8 cellular contexts compared by ENCODE assay signal in genomic region chr14:75452900-75453816, GRCh38. TPM values are rescaled to one million over a fixed set of nuclear protein-coding genes. Genes with fewer than 3 reads are reported as not detected.
DNase-seq lines count a peak whose midpoint lies in the region; ATAC-seq and TF ChIP-seq lines count a peak whose summit lies in the region.

No MANE protein-coding gene starts in this region.

- H3K4me1 Mint-ChIP-seq in activated T-cell treated with anti-CD3 and anti-CD28 coated beads, Interleukin-2, amount 50 U/mL, for 4 hours (ENCODE audit: low read depth) = no peaks in the 10 kb centered on the region

- peak overlapping the region; percentile 12; the same call in 1 of the 2 replicates for H3K4me3 ChIP-seq in WI38 (ENCODE audit: low read depth, low read length)
- no peak overlapping the region for H3K4me3 ChIP-seq in heart right ventricle
- H3K4me3 ChIP-seq in prostate gland = no peak overlapping the region

- H3K27me3 ChIP-seq in heart right ventricle = no peaks in the 10 kb centered on the region
- H3K27me3 ChIP-seq in prostate gland (replicated peaks; ENCODE audit: insufficient read depth) = no peaks in the 10 kb centered on the region

- H3K4me3 Mint-ChIP-seq in activated T-cell treated with anti-CD3 and anti-CD28 coated beads, Interleukin-2, amount 50 U/mL, for 4 hours = no peak overlapping the region

- H3K36me3 ChIP-seq in heart right ventricle (peaks cover 0 to 35% (median 0%) of the 10 kb centered on the region in 9 donors), prostate gland (no peaks in the 10 kb centered on the region)

- DNase-seq in ELR (ENCODE audit: low read depth) (peak; percentile 91), heart right ventricle (peak; percentile 39 to 71), prostate gland (ENCODE audit: low spot score) (peak; percentile 64), Kasumi-1 (lab: John Stamatoyannopoulos, UW) (no peak)
- no peak for DNase-seq in stimulated activated naive CD4-positive, alpha-beta T cell (lab: John Stamatoyannopoulos, UW)
- DNase-seq in activated T-cell treated with anti-CD3 and anti-CD28 coated beads, Interleukin-2, amount 50 U/mL, for 4 hours = no peak

- H3K27me3 Mint-ChIP-seq in activated T-cell treated with anti-CD3 and anti-CD28 coated beads, Interleukin-2, amount 50 U/mL, for 4 hours (ENCODE audit: low read depth) = peaks cover 5% of the 10 kb centered on the region

- 18 to 32% methylated on average over 14 of the region's 14 CpGs for WGBS in heart right ventricle, 2 donors
- 21% methylated on average over 14 of the region's 14 CpGs for WGBS in prostate gland

- no peak for TF ChIP-seq POLR2A in prostate gland (IDR thresholded peaks at IDR 0.05)

- ATAC-seq in heart right ventricle = peak; percentile 44 to 60 (median 54)
- no peak for ATAC-seq in GM19463 (IDR thresholded peaks at IDR 0.05; ENCODE audit: unreplicated experiment)
- ATAC-seq in activated T-cell treated with anti-CD3 and anti-CD28 coated beads, Interleukin-2, amount 50 U/mL, for 4 hours = no peak

- intact Hi-C loops in heart right ventricle (cut with DNase I) = loop anchor here in 1 of 10 donors (5.0 kb wide), 1 partner anchor 34 kb away; no protein-coding TSS in a partner anchor
- intact Hi-C loops in prostate gland (cut with DNase I) = loop anchor here (2.0 kb wide), 1 partner anchor 26 kb away; no protein-coding TSS in a partner anchor

- TF ChIP-seq CTCF in WI38 (IDR thresholded peaks at IDR 0.05; ENCODE audit: low read depth, low read length) (no peak), heart right ventricle (IDR thresholded peaks at IDR 0.05) (no peak), prostate gland (IDR thresholded peaks at IDR 0.05) (no peak)

- H3K9me3 ChIP-seq in heart right ventricle = no peaks in the 10 kb centered on the region
- H3K9me3 ChIP-seq in prostate gland = no peaks in the 10 kb centered on the region

- H3K27ac ChIP-seq in heart right ventricle (peak overlapping the region; percentile 46 to 82 (median 74)), prostate gland (peak overlapping the region; percentile 37 to 69)

- no peaks in the 10 kb centered on the region for H3K9me3 Mint-ChIP-seq in activated T-cell treated with anti-CD3 and anti-CD28 coated beads, Interleukin-2, amount 50 U/mL, for 4 hours

- H3K4me1 ChIP-seq in heart right ventricle = peaks cover 35 to 94% (median 80%) of the 10 kb centered on the region in 9 donors
- peaks cover 24% of the 10 kb centered on the region for H3K4me1 ChIP-seq in prostate gland (replicated peaks)

- H3K36me3 Mint-ChIP-seq in activated T-cell treated with anti-CD3 and anti-CD28 coated beads, Interleukin-2, amount 50 U/mL, for 4 hours (ENCODE audit: insufficient read depth) = no peaks in the 10 kb centered on the region

RNA-seq across cellular contexts. Expression of gene JDP2, which starts 25.3 kb away (rescaled TPM):
- total RNA-seq in heart right ventricle = 10 to 100 TPM; 12.3 to 28.0 (median 17.3) TPM
- 10 to 100 TPM; 15.6 to 44.0 TPM for polyA plus RNA-seq in heart right ventricle
- 10 to 100 TPM; 27.1 to 34.0 TPM for total RNA-seq in prostate gland
- 1 to 10 TPM in 2 of 3 donors, under 1 TPM in 1; 0.61 to 1.3 (median 1.3) TPM for total RNA-seq in activated T-cell treated with anti-CD3 and anti-CD28 coated beads, Interleukin-2, amount 50 U/mL, for 4 hours

Comparison
In these comparisons a context has a peak if more than half of its experiments do, and no peak if none do; other contexts are left out.
1. DNase-seq: peak in ELR (single experiment), heart right ventricle (2 of 2) and prostate gland (single experiment); none in Kasumi-1 (0 of 2), stimulated activated naive CD4-positive, alpha-beta T cell (0 of 6) and activated T-cell treated with anti-CD3 and anti-CD28 coated beads, Interleukin-2, amount 50 U/mL, for 4 hours (single experiment).
2. ATAC-seq: peak in heart right ventricle (8 of 8); none in GM19463 (single experiment) and activated T-cell treated with anti-CD3 and anti-CD28 coated beads, Interleukin-2, amount 50 U/mL, for 4 hours (0 of 2).
3. RNA of gene JDP2, which starts 25.3 kb away (total RNA-seq): 27.1 to 34.0 TPM in prostate gland and 12.3 to 28.0 TPM in heart right ventricle; 0.61 to 1.3 TPM in activated T-cell treated with anti-CD3 and anti-CD28 coated beads, Interleukin-2, amount 50 U/mL, for 4 hours; every median in the first group is over 4 times any median in the second.